8 cellular contexts compared by ENCODE assay signal in the genomic region with DNA sequence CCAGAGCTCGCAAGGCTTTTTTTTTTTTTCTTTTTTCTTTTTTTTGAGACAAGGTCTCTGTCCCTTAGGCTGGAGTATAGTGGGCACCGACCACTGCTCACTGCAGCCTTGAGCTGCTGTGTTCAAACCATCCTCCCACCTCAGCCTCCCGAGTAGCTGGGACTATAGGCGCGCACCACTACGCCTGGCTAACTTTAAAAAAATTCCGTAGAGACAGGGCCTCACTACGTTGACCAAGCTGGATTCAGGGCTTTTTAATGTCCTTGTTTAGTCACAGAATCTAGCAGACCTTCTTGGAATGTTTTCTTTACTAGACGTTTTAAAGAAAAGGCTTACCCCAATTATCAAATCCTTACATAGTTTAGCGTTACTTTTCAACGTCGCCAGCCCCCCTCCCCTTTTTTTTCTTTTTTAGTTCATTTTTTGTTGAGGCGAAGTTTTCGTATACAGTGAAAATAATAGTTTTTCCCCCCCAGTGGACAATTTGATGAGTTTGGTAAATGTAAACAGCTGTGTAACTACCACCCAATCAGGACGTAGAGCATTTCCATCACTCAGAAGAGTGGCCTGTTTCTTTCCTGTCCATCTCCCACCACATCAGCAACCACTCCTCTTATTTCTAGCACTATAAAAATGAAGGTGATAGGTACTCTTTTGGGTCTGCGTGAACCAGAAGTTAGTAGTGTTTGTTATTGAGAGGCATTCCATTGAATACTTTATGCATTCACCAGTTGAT. TPM values are rescaled to one million over a fixed set of nuclear protein-coding genes. Genes with fewer than 3 reads are reported as not detected.
DNase-seq lines count a peak whose midpoint lies in the region; ATAC-seq and TF ChIP-seq lines count a peak whose summit lies in the region.

No MANE protein-coding gene starts in this region.

- no peak for TF ChIP-seq RAD21 in liver (IDR thresholded peaks at IDR 0.05)

- H3K4me3 Mint-ChIP-seq in Caco-2 (ENCODE audit: unreplicated experiment) = peak overlapping the region; percentile 99
- peak overlapping the region; percentile 95 for H3K4me3 Mint-ChIP-seq in activated T-helper 2 cell treated with anti-CD3 and anti-CD28 coated beads, Interferon-gamma antibody, Interleukin-2, Interleukin-4, amounts not matched to agents 10 μg/mL and 5 μg/mL and 100 μg/mL, durations not matched to agents 14 hours and 24 hours and 36 hours (ENCODE audit: low read depth)

- TF ChIP-seq CTCF in Caco-2 (IDR thresholded peaks at IDR 0.05; ENCODE audit: insufficient read depth in 1 of 2, low read depth in 1 of 2, low read length in 1 of 2, severe bottlenecking in 1 of 2, unreplicated experiment in 1 of 2) (no peak), liver (IDR thresholded peaks at IDR 0.05; ENCODE audit: low read depth, low read length, missing input control) (no peak), upper lobe of right lung (IDR thresholded peaks at IDR 0.05) (no peak)

- peak overlapping the region; percentile 99 for H3K27ac Mint-ChIP-seq in Caco-2 (ENCODE audit: unreplicated experiment)
- H3K27ac Mint-ChIP-seq in activated T-helper 2 cell treated with anti-CD3 and anti-CD28 coated beads, Interferon-gamma antibody, Interleukin-2, Interleukin-4, amounts not matched to agents 10 μg/mL and 5 μg/mL and 100 μg/mL, durations not matched to agents 14 hours and 24 hours and 36 hours = peak overlapping the region; percentile 44

- H3K9me3 ChIP-seq in Caco-2 (no peaks in the 10 kb centered on the region), liver (ENCODE audit: control insufficient read depth in 4 of 4, low read length in 3 of 4) (no peaks in the 10 kb centered on the region), upper lobe of right lung (no peaks in the 10 kb centered on the region)

- no peaks in the 10 kb centered on the region for H3K27me3 Mint-ChIP-seq in Caco-2 (ENCODE audit: insufficient read depth, unreplicated experiment)
- peaks cover 4% of the 10 kb centered on the region for H3K27me3 Mint-ChIP-seq in activated T-helper 2 cell treated with anti-CD3 and anti-CD28 coated beads, Interferon-gamma antibody, Interleukin-2, Interleukin-4, amounts not matched to agents 10 μg/mL and 5 μg/mL and 100 μg/mL, durations not matched to agents 14 hours and 24 hours and 36 hours (ENCODE audit: low read depth)

- peak overlapping the region in 1 of 2 donors; percentile 40 for H3K9ac ChIP-seq in liver (ENCODE audit: low read depth in 1 of 2, low read length in 2 of 2)

- TSS peak; percentile 94 for BruUV-seq in Caco-2 (replicated peaks; lab: Mats Ljungman, UMichigan)

- CTCF ChIA-PET in Caco-2 (lab: Charles Lee) = interaction anchor here (0.6 to 1.0 kb wide), 3 partner anchors 78 to 685 kb away, joined by 3 to 5 read pairs (median 5); a partner anchor contains a TSS

- 59% methylated on average over 16 of the region's 16 CpGs for WGBS in liver

- H3K36me3 ChIP-seq in Caco-2 (ENCODE audit: control insufficient read depth, insufficient read depth, low read length) (no peaks in the 10 kb centered on the region), liver (ENCODE audit: control insufficient read depth in 4 of 4, insufficient read depth in 3 of 4, low read depth in 1 of 4, low read length in 3 of 4) (no peaks in the 10 kb centered on the region), upper lobe of right lung (no peaks in the 10 kb centered on the region)

- H3K27me3 ChIP-seq in Caco-2 (replicated peaks; ENCODE audit: control insufficient read depth, insufficient read depth, low read length) (no peaks in the 10 kb centered on the region), liver (ENCODE audit: control insufficient read depth in 4 of 4, insufficient read depth in 4 of 4, low read length in 3 of 4) (no peaks in the 10 kb centered on the region), upper lobe of right lung (no peaks in the 10 kb centered on the region)

- H3K27ac ChIP-seq in liver (ENCODE audit: low read depth in 1 of 2, low read length in 2 of 2) (no peak overlapping the region), upper lobe of right lung (peak overlapping the region; percentile 63)

- peak; percentile 36 for ATAC-seq in HG02840 (IDR thresholded peaks at IDR 0.05; ENCODE audit: low FRiP score, unreplicated experiment)
- no peak for ATAC-seq in upper lobe of right lung

- intact Hi-C loops in Caco-2 (cut with micrococcal nuclease; ENCODE audit: unreplicated experiment) = no loop called here
- intact Hi-C loops in activated T-helper 2 cell treated with anti-CD3 and anti-CD28 coated beads, Interferon-gamma antibody, Interleukin-2, Interleukin-4, amounts not matched to agents 10 μg/mL and 5 μg/mL and 100 μg/mL, durations not matched to agents 14 hours and 24 hours and 36 hours (cut with micrococcal nuclease) = loop anchor here (1.0 to 2.0 kb wide), 3 partner anchors 61 to 271 kb away; a partner anchor contains a TSS
- intact Hi-C loops in upper lobe of right lung (cut with DNase I) = no loop called here

- POLR2A ChIA-PET in Caco-2 (lab: Charles Lee) = interaction anchor here (0.6 to 1.2 kb wide), 4 partner anchors 145 to 225 kb away, joined by 3 to 11 read pairs (median 7); a partner anchor contains a TSS

- H3K4me1 ChIP-seq in Caco-2 (peaks cover 8% of the 10 kb centered on the region; the same call in 1 of the 2 replicates), liver (ENCODE audit: control insufficient read depth in 4 of 4, insufficient read depth in 4 of 4, low read length in 3 of 4) (peaks cover 0 to 10% (median 6%) of the 10 kb centered on the region in 4 donors), upper lobe of right lung (no peaks in the 10 kb centered on the region)

- H3K36me3 Mint-ChIP-seq in Caco-2 (ENCODE audit: insufficient read depth, unreplicated experiment) = peaks cover 15% of the 10 kb centered on the region
- peaks cover 15% of the 10 kb centered on the region for H3K36me3 Mint-ChIP-seq in activated T-helper 2 cell treated with anti-CD3 and anti-CD28 coated beads, Interferon-gamma antibody, Interleukin-2, Interleukin-4, amounts not matched to agents 10 μg/mL and 5 μg/mL and 100 μg/mL, durations not matched to agents 14 hours and 24 hours and 36 hours (ENCODE audit: low read depth)

- H3K4me3 ChIP-seq in Caco-2 (ENCODE audit: low read depth, low read length) = peak overlapping the region; percentile 50
- peak overlapping the region; percentile 42 to 64 (median 49) for H3K4me3 ChIP-seq in liver (ENCODE audit: low read depth in 1 of 3, low read length in 3 of 3)
- H3K4me3 ChIP-seq in upper lobe of right lung = peak overlapping the region; percentile 65

- no peaks in the 10 kb centered on the region for H3K9me3 Mint-ChIP-seq in Caco-2 (ENCODE audit: unreplicated experiment)
- no peaks in the 10 kb centered on the region for H3K9me3 Mint-ChIP-seq in activated T-helper 2 cell treated with anti-CD3 and anti-CD28 coated beads, Interferon-gamma antibody, Interleukin-2, Interleukin-4, amounts not matched to agents 10 μg/mL and 5 μg/mL and 100 μg/mL, durations not matched to agents 14 hours and 24 hours and 36 hours

- peaks cover 15% of the 10 kb centered on the region for H3K4me1 Mint-ChIP-seq in Caco-2 (ENCODE audit: low read depth, unreplicated experiment)
- H3K4me1 Mint-ChIP-seq in activated T-helper 2 cell treated with anti-CD3 and anti-CD28 coated beads, Interferon-gamma antibody, Interleukin-2, Interleukin-4, amounts not matched to agents 10 μg/mL and 5 μg/mL and 100 μg/mL, durations not matched to agents 14 hours and 24 hours and 36 hours (ENCODE audit: low read depth) = peaks cover 33% of the 10 kb centered on the region

- DNase-seq in Caco-2 (no peak), upper lobe of right lung (no peak), UCSD-AML1 (lab: John Stamatoyannopoulos, UW; ENCODE audit: unreplicated experiment) (no peak), D341Med (ENCODE audit: low spot score) (no peak), islet precursor cell (no peak)
- DNase-seq in activated T-helper 2 cell treated with anti-CD3 and anti-CD28 coated beads, Interferon-gamma antibody, Interleukin-2, Interleukin-4, amounts not matched to agents 10 μg/mL and 5 μg/mL and 100 μg/mL, durations not matched to agents 14 hours and 24 hours and 36 hours (ENCODE audit: low spot score) = no peak

TF ChIP-seq in liver, 16 proteins besides CTCF, POLR2A, EP300 and RAD21:
- no peak for TF ChIP-seq HNF4G (IDR thresholded peaks at IDR 0.05)
- TF ChIP-seq TAF1 (conservative IDR thresholded peaks at IDR 0.05) = no peak
- no peak for TF ChIP-seq GABPA (IDR thresholded peaks at IDR 0.05 in 1 of 2, conservative IDR thresholded peaks at IDR 0.05 in 1 of 2)
- TF ChIP-seq, protein P1, sequence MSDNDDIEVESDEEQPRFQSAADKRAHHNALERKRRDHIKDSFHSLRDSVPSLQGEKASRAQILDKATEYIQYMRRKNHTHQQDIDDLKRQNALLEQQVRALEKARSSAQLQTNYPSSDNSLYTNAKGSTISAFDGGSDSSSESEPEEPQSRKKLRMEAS (IDR thresholded peaks at IDR 0.05) = no peak
- TF ChIP-seq EGR1 (IDR thresholded peaks at IDR 0.05; ENCODE audit: low read depth in 2 of 2) = no peak
- TF ChIP-seq, protein P2, sequence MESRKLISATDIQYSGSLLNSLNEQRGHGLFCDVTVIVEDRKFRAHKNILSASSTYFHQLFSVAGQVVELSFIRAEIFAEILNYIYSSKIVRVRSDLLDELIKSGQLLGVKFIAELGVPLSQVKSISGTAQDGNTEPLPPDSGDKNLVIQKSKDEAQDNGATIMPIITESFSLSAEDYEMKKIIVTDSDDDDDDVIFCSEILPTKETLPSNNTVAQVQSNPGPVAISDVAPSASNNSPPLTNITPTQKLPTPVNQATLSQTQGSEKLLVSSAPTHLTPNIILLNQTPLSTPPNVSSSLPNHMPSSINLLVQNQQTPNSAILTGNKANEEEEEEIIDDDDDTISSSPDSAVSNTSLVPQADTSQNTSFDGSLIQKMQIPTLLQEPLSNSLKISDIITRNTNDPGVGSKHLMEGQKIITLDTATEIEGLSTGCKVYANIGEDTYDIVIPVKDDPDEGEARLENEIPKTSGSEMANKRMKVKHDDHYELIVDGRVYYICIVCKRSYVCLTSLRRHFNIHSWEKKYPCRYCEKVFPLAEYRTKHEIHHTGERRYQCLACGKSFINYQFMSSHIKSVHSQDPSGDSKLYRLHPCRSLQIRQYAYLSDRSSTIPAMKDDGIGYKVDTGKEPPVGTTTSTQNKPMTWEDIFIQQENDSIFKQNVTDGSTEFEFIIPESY (IDR thresholded peaks at IDR 0.05) = no peak
- TF ChIP-seq JUND (IDR thresholded peaks at IDR 0.05) = no peak
- no peak for TF ChIP-seq RXRA (IDR thresholded peaks at IDR 0.05)
- TF ChIP-seq SP1 (IDR thresholded peaks at IDR 0.05) = no peak
- no peak for TF ChIP-seq FOXA2 (IDR thresholded peaks at IDR 0.05)
- no peak for TF ChIP-seq NR2F2 (IDR thresholded peaks at IDR 0.05)

RNA-seq across cellular contexts. Expression of a gene that starts 0.7 kb away (rescaled TPM):
- 49.7 and 54.1 TPM in 2 replicates for total RNA-seq in Caco-2 (2022)
- total RNA-seq in activated T-helper 2 cell treated with anti-CD3 and anti-CD28 coated beads, Interferon-gamma antibody, Interleukin-2, Interleukin-4, amounts not matched to agents 10 μg/mL and 5 μg/mL and 100 μg/mL, durations not matched to agents 14 hours and 24 hours and 36 hours = 41.9 and 46.0 TPM in 2 replicates
- 10 to 100 TPM in 1 of 2 donors, under 1 TPM in 1; under 0.01 to 42.5 TPM for total RNA-seq in liver
- under 1 TPM; 0.47 to 0.93 TPM for polyA plus RNA-seq in liver
- total RNA-seq in upper lobe of right lung = 0.52 TPM
